20 cellular contexts compared by ENCODE assay signal in genomic region chr7:91250706-91251105, GRCh38. TPM values are rescaled to one million over a fixed set of nuclear protein-coding genes. Genes with fewer than 3 reads are reported as not detected.
DNase-seq lines count a peak whose midpoint lies in the region; ATAC-seq and TF ChIP-seq lines count a peak whose summit lies in the region.
"Had no signal": no experiment of that assay in that cellular context is flagged by ENCODE, and none has a peak within 500 bp of the region (broad histone marks: within the 10 kb centered on the region; RNA-seq: fewer than 3 reads in every experiment).

No MANE protein-coding gene starts in this region.

- H4K91ac ChIP-seq in IMR-90 (ENCODE audit: insufficient read depth, low read depth, low read length): no peak overlapping the region
- H4K91ac ChIP-seq in mesenchymal stem cell (ENCODE audit: low read length): no peak overlapping the region

- no peaks in the 10 kb centered on the region for H3K27me3 ChIP-seq in IMR-90 (ENCODE audit: control insufficient read depth, insufficient read depth, low read length)
- no peaks in the 10 kb centered on the region for H3K27me3 ChIP-seq in mesenchymal stem cell (ENCODE audit: control insufficient read depth in 1 of 2, insufficient read depth in 1 of 2, low read length in 2 of 2)
- H3K27me3 ChIP-seq in neural progenitor cell: no peaks in the 10 kb centered on the region
- H3K27me3 ChIP-seq: BE2C, BLaER1 had no signal

- H2BK120ac ChIP-seq in IMR-90 (ENCODE audit: low read depth, low read length) (no peak overlapping the region), mesenchymal stem cell (ENCODE audit: low read depth, low read length) (no peak overlapping the region)

- DNase-seq in IMR-90 (no peak), LHCN-M2 (ENCODE audit: low read depth) (peak; percentile 85), mesenchymal stem cell (no peak), neural progenitor cell (ENCODE audit: low spot score) (no peak), NCI-H446 (lab: John Stamatoyannopoulos, UW) (no peak), DMS 273 treated with DMSO at 0.1 percent for 48 hours (lab: John Stamatoyannopoulos, UW) (no peak), GM19240 (ENCODE audit: insufficient read length, low spot score) (no peak)
- DNase-seq: 8988T; ACHN; BE2C; C1 segment of cervical spinal cord; CD4-positive, alpha-beta memory T cell; CD4-positive, CD25-positive, alpha-beta regulatory T cell; CD8-positive, alpha-beta memory T cell; COR-L47; DMS79 treated with DMSO at 0.1 percent for 48 hours; GF-D8 had no signal

- H3K18ac ChIP-seq in IMR-90 (ENCODE audit: low read depth, low read length) (no peak overlapping the region), mesenchymal stem cell (ENCODE audit: low read depth in 1 of 2, low read length in 2 of 2) (no peak overlapping the region)

- H3K27ac Mint-ChIP-seq in neural progenitor cell: peak overlapping the region; percentile 35
- H3K27ac Mint-ChIP-seq: CD14-positive monocyte; CD4-positive, alpha-beta memory T cell; CD4-positive, CD25-positive, alpha-beta regulatory T cell; CD8-positive, alpha-beta memory T cell had no signal

- no peak for TF ChIP-seq CTCF in IMR-90 (conservative IDR thresholded peaks at IDR 0.05; ENCODE audit: low read depth, low read length)
- TF ChIP-seq CTCF in neural progenitor cell (IDR thresholded peaks at IDR 0.05): no peak

- no peak for TF ChIP-seq POLR2A in IMR-90 (IDR thresholded peaks at IDR 0.05; ENCODE audit: low read depth, low read length)

- no peak overlapping the region for H2BK5ac ChIP-seq in IMR-90 (ENCODE audit: low read depth, low read length, poor library complexity, severe bottlenecking)
- no peak overlapping the region for H2BK5ac ChIP-seq in mesenchymal stem cell (ENCODE audit: low read depth, low read length, poor library complexity, severe bottlenecking)

- peaks cover 3% of the 10 kb centered on the region for H3K27me3 Mint-ChIP-seq in neural progenitor cell (ENCODE audit: insufficient read depth, low read depth)
- H3K27me3 Mint-ChIP-seq: CD4-positive, alpha-beta memory T cell; CD8-positive, alpha-beta memory T cell had no signal

- no peak overlapping the region for H4K5ac ChIP-seq in IMR-90 (ENCODE audit: low read depth, low read length)

- no peak overlapping the region for H2BK12ac ChIP-seq in mesenchymal stem cell (ENCODE audit: low read length in 2 of 2)

- H2AFZ ChIP-seq in IMR-90 (replicated peaks; ENCODE audit: low read length, poor library complexity) (no peak overlapping the region), mesenchymal stem cell (ENCODE audit: low read depth, low read length) (no peak overlapping the region), neural progenitor cell (replicated peaks) (no peak overlapping the region)

- no peak overlapping the region for H3K56ac ChIP-seq in IMR-90 (ENCODE audit: extremely low read depth, insufficient read depth, low read length)

- H3K4ac ChIP-seq in IMR-90 (ENCODE audit: low read depth, low read length): no peak overlapping the region
- no peak overlapping the region for H3K4ac ChIP-seq in mesenchymal stem cell (ENCODE audit: low read depth in 1 of 2, low read length in 2 of 2)

- ATAC-seq in IMR-90 (ENCODE audit: low read depth) (no peak), GM18873 (IDR thresholded peaks at IDR 0.05; ENCODE audit: low FRiP score, unreplicated experiment) (no peak)

- 0 out of 2 replicates have a peak overlapping the region, but pooled peaks have one; percentile 9 for H2BK20ac ChIP-seq in IMR-90 (ENCODE audit: low read depth, low read length)

- H4K20me1 ChIP-seq in IMR-90 (ENCODE audit: insufficient read depth, low read length) (no peaks in the 10 kb centered on the region), neural progenitor cell (ENCODE audit: low read depth) (no peaks in the 10 kb centered on the region)
- H4K20me1 ChIP-seq: BLaER1 had no signal

- H3K9me3 ChIP-seq in IMR-90 (ENCODE audit: control insufficient read depth, insufficient read depth, low read length): no peaks in the 10 kb centered on the region
- no peaks in the 10 kb centered on the region for H3K9me3 ChIP-seq in mesenchymal stem cell (ENCODE audit: control insufficient read depth, low read length)
- no peaks in the 10 kb centered on the region for H3K9me3 ChIP-seq in neural progenitor cell (ENCODE audit: low read depth)
- H3K9me3 ChIP-seq: BE2C had no signal

- H3K36me3 Mint-ChIP-seq in neural progenitor cell: peaks cover 2% of the 10 kb centered on the region
- H3K36me3 Mint-ChIP-seq: CD14-positive monocyte; CD4-positive, alpha-beta memory T cell; CD4-positive, CD25-positive, alpha-beta regulatory T cell; CD8-positive, alpha-beta memory T cell had no signal

- H4K8ac ChIP-seq in IMR-90 (ENCODE audit: low read depth in 2 of 2, low read length in 2 of 2): no peak overlapping the region
- H4K8ac ChIP-seq in mesenchymal stem cell (ENCODE audit: low read length): no peak overlapping the region

- no TSS peak for BruUV-seq in IMR-90 (replicated peaks; lab: Mats Ljungman, UMichigan)

- H3K14ac ChIP-seq in IMR-90 (replicated peaks; ENCODE audit: low read depth, low read length): no peak overlapping the region
- H3K14ac ChIP-seq in mesenchymal stem cell (ENCODE audit: low read length in 2 of 2): no peak overlapping the region

- H3K9me3 Mint-ChIP-seq in neural progenitor cell: peaks cover 18% of the 10 kb centered on the region

- H3K23ac ChIP-seq in IMR-90 (ENCODE audit: low read depth, low read length): no peak overlapping the region
- H3K23ac ChIP-seq in mesenchymal stem cell (ENCODE audit: low read length in 2 of 2): no peak overlapping the region

- H2BK15ac ChIP-seq in IMR-90 (ENCODE audit: low read depth, low read length) (no peak overlapping the region; the same call in 2 of the 3 replicates), mesenchymal stem cell (ENCODE audit: low read depth, poor library complexity, severe bottlenecking) (no peak overlapping the region)

- no peaks in the 10 kb centered on the region for H3K79me1 ChIP-seq in IMR-90 (ENCODE audit: low read depth in 1 of 2, low read length in 2 of 2)
- H3K79me1 ChIP-seq in mesenchymal stem cell (replicated peaks; ENCODE audit: low read length, poor library complexity, severe bottlenecking): no peaks in the 10 kb centered on the region

- H3K4me1 ChIP-seq in IMR-90 (ENCODE audit: control insufficient read depth, insufficient read depth, low read length) (peaks cover 8% of the 10 kb centered on the region), mesenchymal stem cell (ENCODE audit: control insufficient read depth, insufficient read depth, low read depth, low read length) (peaks cover 10% of the 10 kb centered on the region), neural progenitor cell (no peaks in the 10 kb centered on the region)
- H3K4me1 ChIP-seq: BE2C, BLaER1 had no signal

- no peak overlapping the region for H2AK9ac ChIP-seq in IMR-90 (replicated peaks; ENCODE audit: low read depth, low read length, poor library complexity)

- 0 out of 2 replicates have a peak, but pooled peaks cover 8% of the 10 kb centered on the region for H3K9me1 ChIP-seq in IMR-90 (ENCODE audit: insufficient read depth, low read length)

- no peak overlapping the region for H3K4me3 Mint-ChIP-seq in neural progenitor cell
- H3K4me3 Mint-ChIP-seq: CD14-positive monocyte; CD4-positive, alpha-beta memory T cell; CD4-positive, CD25-positive, alpha-beta regulatory T cell; CD8-positive, alpha-beta memory T cell had no signal

- H3K4me2 ChIP-seq in IMR-90 (ENCODE audit: low read depth, low read length) (no peak overlapping the region), mesenchymal stem cell (ENCODE audit: low read length, poor library complexity, severe bottlenecking) (no peak overlapping the region), neural progenitor cell (no peak overlapping the region)
- H3K4me2 ChIP-seq: BLaER1 had no signal

- H3K4me3 ChIP-seq in IMR-90 (ENCODE audit: insufficient read depth, low read depth, low read length) (no peak overlapping the region), mesenchymal stem cell (ENCODE audit: insufficient read depth in 1 of 2, low read depth in 1 of 2, low read length in 2 of 2) (no peak overlapping the region), neural progenitor cell (no peak overlapping the region)
- H3K4me3 ChIP-seq: BLaER1 had no signal

- WGBS in IMR-90 (ENCODE audit: extremely low coverage in 2 of 2, insufficient read length in 1 of 2), 2 experiments: 80% methylated on average over 2 of the region's 4 CpGs; no CpG with 5 or more reads in 1 of the 2 experiments
- 90% methylated on average over 4 of the region's 4 CpGs for WGBS in mesenchymal stem cell

- TF ChIP-seq RAD21 in IMR-90 (IDR thresholded peaks at IDR 0.05; ENCODE audit: low read length): no peak

- dilution Hi-C loops in IMR-90 (cut with HindIII; ENCODE audit: low sequenced_read_pairs, unreplicated experiment): no loop called here

- H3K36me3 ChIP-seq in IMR-90 (ENCODE audit: control insufficient read depth, insufficient read depth, low read length) (no peaks in the 10 kb centered on the region), mesenchymal stem cell (ENCODE audit: control insufficient read depth in 1 of 2, insufficient read depth in 2 of 2, low read depth in 1 of 2, low read length in 2 of 2) (no peaks in the 10 kb centered on the region), neural progenitor cell (no peaks in the 10 kb centered on the region)
- H3K36me3 ChIP-seq: BE2C, BLaER1 had no signal

- no peak overlapping the region for H3K27ac ChIP-seq in IMR-90 (ENCODE audit: insufficient read depth, low read length)
- no peak overlapping the region for H3K27ac ChIP-seq in mesenchymal stem cell (ENCODE audit: low read length, poor library complexity, severe bottlenecking)
- no peak overlapping the region for H3K27ac ChIP-seq in neural progenitor cell
- H3K27ac ChIP-seq: BLaER1 had no signal

- intact Hi-C loops in IMR-90 (cut with micrococcal nuclease): no loop called here

- H3K9ac ChIP-seq in IMR-90 (ENCODE audit: low read depth, low read length): no peak overlapping the region
- no peak overlapping the region for H3K9ac ChIP-seq in mesenchymal stem cell (ENCODE audit: low read length)
- H3K9ac ChIP-seq in neural progenitor cell: no peak overlapping the region
- H3K9ac ChIP-seq: BLaER1 had no signal

- in situ Hi-C loops in IMR-90 (cut with MboI; ENCODE audit: low sequenced_read_pairs): no loop called here

- no peaks in the 10 kb centered on the region for H3K79me2 ChIP-seq in neural progenitor cell (ENCODE audit: low read depth)

- CTCF ChIA-PET in IMR-90 (lab: Yijun Ruan, JAX): interaction anchor here (0.5 kb wide), 1 partner anchor 168 kb away, joined by 4 read pairs; no protein-coding TSS in a partner anchor

- H2AK5ac ChIP-seq in IMR-90 (ENCODE audit: low read depth, low read length) (no peak overlapping the region), mesenchymal stem cell (ENCODE audit: low read length, severe bottlenecking) (peak overlapping the region; percentile 9)

- H3K4me1 Mint-ChIP-seq in neural progenitor cell: peaks cover 4% of the 10 kb centered on the region
- H3K4me1 Mint-ChIP-seq: CD14-positive monocyte; CD4-positive, alpha-beta memory T cell; CD4-positive, CD25-positive, alpha-beta regulatory T cell; CD8-positive, alpha-beta memory T cell had no signal

- H3F3A ChIP-seq in neural progenitor cell (ENCODE audit: low read depth): no peaks in the 10 kb centered on the region

- POLR2A ChIA-PET in IMR-90 (lab: Charles Lee; ENCODE audit: unreplicated experiment): no interaction called here

RNA-seq across cellular contexts. Expression of gene FZD1, which starts 13.5 kb away (rescaled TPM):
- total RNA-seq in IMR-90 (2012; rRNA removed) (3.6 and 4.4 TPM in 2 replicates), LHCN-M2 (2014; rRNA removed) (48.3 and 58.5 TPM in 2 replicates), neural progenitor cell (ENCODE audit: low replicate concordance) (5.1 and 10.9 TPM in 2 replicates)
- polyA plus RNA-seq in IMR-90 (2012; rRNA removed): 6.5 and 6.8 TPM in 2 replicates
- 3.0 and 9.1 TPM in 2 replicates for polyA plus RNA-seq in IMR-90 (2012; cell fraction: cytosol; rRNA removed)
- 1.8 and 3.0 TPM in 2 replicates for polyA plus RNA-seq in IMR-90 (2012; cell fraction: nucleus; rRNA removed; ENCODE audit: low replicate concordance)
- polyA plus RNA-seq in LHCN-M2 (2012): 11.3 TPM
- 4.6 TPM for polyA plus RNA-seq in mesenchymal stem cell (2013, experiment 1 of 2)
- 5.0 TPM for polyA plus RNA-seq in mesenchymal stem cell (2013, experiment 2 of 2)
- polyA plus RNA-seq: CD4-positive, alpha-beta memory T cell; CD8-positive, alpha-beta memory T cell had no signal
